In the genomic region with DNA sequence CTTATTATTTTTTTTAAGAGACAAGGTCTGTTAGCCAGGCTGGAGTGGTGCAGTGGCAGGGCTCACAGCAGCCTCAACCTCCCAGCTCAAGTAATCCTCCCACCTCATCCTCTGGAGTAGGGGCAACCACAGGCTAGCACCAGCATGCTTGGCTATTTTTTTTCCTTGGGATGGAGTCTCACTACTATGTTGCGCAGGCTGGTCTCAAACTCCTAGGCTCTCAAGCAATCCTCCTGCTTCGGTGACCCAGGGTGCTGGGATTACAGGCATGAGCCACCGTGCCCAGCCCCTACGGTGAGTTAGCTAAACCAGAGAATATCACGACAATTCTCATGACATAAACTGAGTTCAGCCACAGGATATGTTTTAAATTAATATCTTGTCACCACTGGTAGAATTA, we compare ENCODE assay signal across 11 cellular contexts. TPM values are rescaled to one million over a fixed set of nuclear protein-coding genes. Genes with fewer than 3 reads are reported as not detected.
DNase-seq lines count a peak whose midpoint lies in the region; ATAC-seq and TF ChIP-seq lines count a peak whose summit lies in the region.
"Had no signal": no experiment of that assay in that cellular context is flagged by ENCODE, and none has a peak within 500 bp of the region (broad histone marks: within the 10 kb centered on the region; RNA-seq: fewer than 3 reads in every experiment).

No MANE protein-coding gene starts in this region.

- H3K4me3 ChIP-seq in PC-9 (peak overlapping the region; percentile 68), fibroblast of the aortic adventitia (ENCODE audit: low read depth, low read length) (peak overlapping the region; percentile 25), skeletal muscle satellite cell (ENCODE audit: low read length) (peak overlapping the region; percentile 80)
- H3K4me3 ChIP-seq: lung had no signal

- no peaks in the 10 kb centered on the region for H3K9me3 Mint-ChIP-seq in activated naive CD4-positive, alpha-beta T cell treated with anti-CD3 and anti-CD28 coated beads, Interleukin-2, amount 10 ng/mL, durations not matched to agents 7 days and 5 days

- H3K27ac ChIP-seq in PC-9 = no peak overlapping the region

- peaks cover 3% of the 10 kb centered on the region for H3K36me3 Mint-ChIP-seq in activated naive CD4-positive, alpha-beta T cell treated with anti-CD3 and anti-CD28 coated beads, Interleukin-2, amount 10 ng/mL, durations not matched to agents 7 days and 5 days

- peak overlapping the region; percentile 83 for H3K9ac ChIP-seq in skeletal muscle satellite cell (ENCODE audit: low read depth, low read length)

- H3K4me2 ChIP-seq in PC-9 = peak overlapping the region; percentile 92
- H3K4me2 ChIP-seq in skeletal muscle satellite cell (ENCODE audit: low read length) = peak overlapping the region; percentile 89

- H3K4me3 Mint-ChIP-seq in activated naive CD4-positive, alpha-beta T cell treated with anti-CD3 and anti-CD28 coated beads, Interleukin-2, amount 10 ng/mL, durations not matched to agents 7 days and 5 days = peak overlapping the region; percentile 85

- peaks cover 13% of the 10 kb centered on the region for H3F3A ChIP-seq in PC-9 (ENCODE audit: insufficient read depth, low read depth)

- H3K9me3 ChIP-seq in PC-9 (ENCODE audit: insufficient read depth, low read depth) = no peaks in the 10 kb centered on the region
- H3K9me3 ChIP-seq in skeletal muscle satellite cell (replicated peaks; ENCODE audit: low read length) = no peaks in the 10 kb centered on the region

- H2AFZ ChIP-seq in PC-9 = no peak overlapping the region

- H3K79me2 ChIP-seq in PC-9 (ENCODE audit: low read depth) = peaks cover 65% of the 10 kb centered on the region

- H3K36me3 ChIP-seq in PC-9 (ENCODE audit: low read depth) (no peaks in the 10 kb centered on the region), skeletal muscle satellite cell (ENCODE audit: insufficient read depth, low read length) (no peaks in the 10 kb centered on the region)

- peaks cover 29% of the 10 kb centered on the region for H4K20me1 ChIP-seq in PC-9 (ENCODE audit: insufficient read depth)

- H3K27ac Mint-ChIP-seq in activated naive CD4-positive, alpha-beta T cell treated with anti-CD3 and anti-CD28 coated beads, Interleukin-2, amount 10 ng/mL, durations not matched to agents 7 days and 5 days = no peak overlapping the region

- no peaks in the 10 kb centered on the region for H3K27me3 ChIP-seq in PC-9 (ENCODE audit: insufficient read depth, low read depth)
- no peaks in the 10 kb centered on the region for H3K27me3 ChIP-seq in skeletal muscle satellite cell (ENCODE audit: control insufficient read depth, insufficient read depth, low read length)

- intact Hi-C loops in PC-9 (cut with micrococcal nuclease; ENCODE audit: unreplicated experiment) = no loop called here

- no peak for ATAC-seq in GM21360 (IDR thresholded peaks at IDR 0.05; ENCODE audit: unreplicated experiment)

- no peak for DNase-seq in activated naive CD4-positive, alpha-beta T cell treated with anti-CD3 and anti-CD28 coated beads, Interleukin-2, amount 10 ng/mL, durations not matched to agents 7 days and 5 days
- DNase-seq in activated naive CD4-positive, alpha-beta T cell treated with Interleukin-2 at 50 U/mL for 16 hours = no peak
- DNase-seq in PC-9 (no peak), fibroblast of the aortic adventitia (ENCODE audit: low read depth) (no peak), Ammon's horn (ENCODE audit: low spot score) (no peak), NOMO-1 (lab: John Stamatoyannopoulos, UW; ENCODE audit: unreplicated experiment in 2 of 2) (no peak)
- DNase-seq: C1 segment of cervical spinal cord; stimulated activated naive CD4-positive, alpha-beta T cell treated with Interleukin-2 at 50 U/mL for 16 hours had no signal

- CTCF ChIA-PET in activated naive CD4-positive, alpha-beta T cell treated with anti-CD3 and anti-CD28 coated beads, Interleukin-2, amount 10 ng/mL, durations not matched to agents 7 days and 5 days (lab: Charles Lee) = interaction anchor here (0.7 to 1.1 kb wide), 3 partner anchors 9 to 265 kb away, joined by 3 read pairs; no protein-coding TSS in a partner anchor
- CTCF ChIA-PET in PC-9 (lab: Charles Lee) = no interaction called here

- H3K4me1 Mint-ChIP-seq in activated naive CD4-positive, alpha-beta T cell treated with anti-CD3 and anti-CD28 coated beads, Interleukin-2, amount 10 ng/mL, durations not matched to agents 7 days and 5 days = peaks cover 35% of the 10 kb centered on the region

- H3K4me1 ChIP-seq in PC-9 (replicated peaks; ENCODE audit: insufficient read depth) (peaks cover 20% of the 10 kb centered on the region), skeletal muscle satellite cell (ENCODE audit: control insufficient read depth, insufficient read depth, low read length) (peaks cover 9% of the 10 kb centered on the region)

- no peaks in the 10 kb centered on the region for H3K9me2 ChIP-seq in PC-9 (ENCODE audit: insufficient read depth)

- H3K27me3 Mint-ChIP-seq in activated naive CD4-positive, alpha-beta T cell treated with anti-CD3 and anti-CD28 coated beads, Interleukin-2, amount 10 ng/mL, durations not matched to agents 7 days and 5 days = no peaks in the 10 kb centered on the region

- BruUV-seq in PC-9 (replicated peaks; lab: Mats Ljungman, UMichigan) = no TSS peak

- POLR2A ChIA-PET in PC-9 (lab: Charles Lee; ENCODE audit: unreplicated experiment) = interaction anchor here (0.6 kb wide), 1 partner anchor 9 kb away, joined by 3 read pairs; no protein-coding TSS in a partner anchor

- no peak for TF ChIP-seq CTCF in PC-9 (conservative IDR thresholded peaks at IDR 0.05)
- no peak for TF ChIP-seq CTCF in fibroblast of the aortic adventitia (IDR thresholded peaks at IDR 0.05; ENCODE audit: insufficient read depth, low read length)

RNA-seq across cellular contexts. Expression of a gene that starts 2.0 kb away (rescaled TPM):
- total RNA-seq in PC-9 (2021) = 80.3 and 93.5 TPM in 2 replicates
- total RNA-seq in fibroblast of the aortic adventitia (ENCODE audit: low replicate concordance) = 33.8 and 49.5 TPM in 2 replicates
- 24.2 and 26.4 TPM in 2 replicates for total RNA-seq in skeletal muscle satellite cell (2012; rRNA removed)

Comparison
In these comparisons a context has a peak if more than half of its experiments do, and no peak if none do; other contexts are left out.
1. H3K4me3 ChIP-seq: peak in every context shown above with its lines; median percentile 80 in skeletal muscle satellite cell; 68 in PC-9; 25 in fibroblast of the aortic adventitia.